ENCODE assay signal across 1 cellular context in the genomic region with DNA sequence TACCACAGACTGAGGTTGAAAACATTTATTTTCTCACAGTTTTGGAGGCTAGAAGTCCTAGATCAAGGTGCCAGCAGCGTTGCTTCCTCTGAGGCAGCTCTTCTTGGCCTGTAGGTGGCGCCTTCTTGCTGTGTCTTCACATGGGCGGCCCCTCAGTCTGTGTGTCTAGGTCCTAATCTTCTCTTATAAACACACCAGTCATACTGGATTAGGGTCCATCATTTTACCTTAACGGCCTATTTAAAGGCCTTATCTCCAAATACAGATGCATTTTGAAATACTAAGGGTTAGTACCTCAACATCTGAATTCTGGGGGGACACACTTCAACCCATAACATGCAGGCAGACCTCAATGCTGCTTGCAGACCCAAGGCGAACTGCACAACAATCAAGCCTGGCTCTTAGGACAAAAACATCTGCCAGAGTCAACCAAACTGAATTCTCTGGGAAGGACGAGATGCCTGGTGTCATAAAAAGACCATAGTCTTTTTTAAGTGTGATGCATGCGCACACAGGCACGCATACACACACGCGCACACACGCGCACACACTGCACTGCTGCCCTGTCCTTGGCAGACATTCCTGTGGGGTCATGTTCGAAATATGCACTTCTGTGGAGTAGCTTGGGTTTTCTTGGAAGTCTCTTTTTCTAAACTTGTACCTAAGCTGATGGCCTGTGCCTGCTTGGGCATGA.
TF ChIP-seq lines count a peak whose summit lies in the region.

No MANE protein-coding gene starts in this region.

TF ChIP-seq in endothelial cell of umbilical vein, 7 proteins besides CTCF, POLR2A, EP300 and RAD21:
- TF ChIP-seq JUN (IDR thresholded peaks at IDR 0.05; ENCODE audit: borderline replicate concordance, insufficient read depth, insufficient read length, low read depth) (no peak), MYC (IDR thresholded peaks at IDR 0.05; ENCODE audit: low read depth, low read length) (no peak), POLR2AphosphoS5 (IDR thresholded peaks at IDR 0.05; ENCODE audit: insufficient read depth, low read depth, low read length) (no peak), FOS (IDR thresholded peaks at IDR 0.05; ENCODE audit: borderline replicate concordance, insufficient read depth, low read length) (no peak), GATA2 (IDR thresholded peaks at IDR 0.05; ENCODE audit: insufficient read depth, insufficient read length, low read depth, low read length) (no peak), EZH2 (IDR thresholded peaks at IDR 0.05; ENCODE audit: borderline replicate concordance, low read depth, low read length, severe bottlenecking) (no peak)
- TF ChIP-seq, protein P1, sequence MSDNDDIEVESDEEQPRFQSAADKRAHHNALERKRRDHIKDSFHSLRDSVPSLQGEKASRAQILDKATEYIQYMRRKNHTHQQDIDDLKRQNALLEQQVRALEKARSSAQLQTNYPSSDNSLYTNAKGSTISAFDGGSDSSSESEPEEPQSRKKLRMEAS (IDR thresholded peaks at IDR 0.05; ENCODE audit: insufficient read depth, insufficient read length): no peak
